7 cellular contexts compared by ENCODE assay signal in the genomic region with DNA sequence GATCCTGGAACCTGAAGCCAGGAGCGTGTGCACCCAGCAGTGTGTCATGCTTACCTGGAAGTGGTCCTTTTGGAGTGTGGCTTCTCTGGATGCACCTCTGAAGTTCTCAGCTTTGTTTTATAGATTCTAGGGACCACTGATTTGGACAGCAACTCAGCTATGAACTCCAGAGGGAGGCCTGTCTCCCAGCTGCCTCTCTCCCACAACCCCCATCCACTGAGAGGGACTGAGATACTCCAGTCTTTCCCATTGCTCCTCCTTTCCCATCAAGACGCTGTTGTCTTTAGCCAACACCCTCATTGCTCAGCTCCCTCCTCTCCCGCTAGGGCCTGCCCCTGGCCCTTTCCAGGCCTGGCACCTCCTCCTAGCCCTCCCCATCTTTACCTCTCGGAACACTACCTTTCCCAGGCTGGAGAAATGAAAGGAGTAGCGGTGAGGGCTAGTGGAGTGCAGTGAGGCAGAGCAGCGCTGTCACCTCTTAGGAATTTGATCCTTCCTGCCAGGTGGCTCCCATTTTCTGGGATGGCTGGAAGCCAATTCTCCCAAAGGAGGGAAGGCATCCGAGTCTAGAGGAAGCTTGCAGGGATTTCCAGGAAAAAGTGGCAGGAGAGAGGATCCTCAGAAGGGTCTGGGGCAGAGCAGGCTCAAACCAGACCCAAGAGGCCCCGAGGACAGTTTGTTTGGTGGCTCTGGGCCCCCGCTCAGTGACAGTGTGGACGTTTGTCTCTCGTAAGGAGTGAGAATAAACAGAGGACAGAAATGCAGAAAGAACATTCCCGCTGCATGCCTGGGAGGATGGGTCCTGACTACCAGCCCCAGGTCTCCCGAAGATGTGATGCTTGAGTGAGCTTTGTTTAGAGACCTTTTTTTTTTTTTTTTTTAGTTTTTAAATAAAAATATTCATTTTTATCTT. TPM values are rescaled to one million over a fixed set of nuclear protein-coding genes. Genes with fewer than 3 reads are reported as not detected.
DNase-seq lines count a peak whose midpoint lies in the region; ATAC-seq and TF ChIP-seq lines count a peak whose summit lies in the region.

A gene (minus strand): TSS at position 285 of the 913 bp plus-strand sequence. CDS start 1,261 bp downstream, outside the sequence.

- peak within 1 kb of the TSS; percentile 30 to 87 (median 68) for H3K4me3 Mint-ChIP-seq in brain
- H3K4me3 Mint-ChIP-seq in nephron progenitor cell = peak within 1 kb of the TSS; percentile 87

- no peak for TF ChIP-seq CTCF in brain (conservative IDR thresholded peaks at IDR 0.05)
- TF ChIP-seq CTCF in nephron progenitor cell (IDR thresholded peaks at IDR 0.05) = no peak

- no peaks in the 10 kb centered on the region for H3K36me3 Mint-ChIP-seq in brain
- H3K36me3 Mint-ChIP-seq in nephron progenitor cell (ENCODE audit: low read depth) = peaks cover 23% of the 10 kb centered on the region

- DNase-seq in GM03348 (ENCODE audit: low spot score) (peak; percentile 32), NCI-H187 treated with DMSO at 0.1 percent for 48 hours (lab: John Stamatoyannopoulos, UW) (peak; percentile 92), nephron progenitor cell (peak; percentile 54), NCI-H2227 (lab: John Stamatoyannopoulos, UW; ENCODE audit: unreplicated experiment) (no peak), NCI-H446 treated with DMSO at 0.1 percent for 48 hours (lab: John Stamatoyannopoulos, UW) (no peak)

- peaks cover 0 to 2% (median 0%) of the 10 kb centered on the region in 5 experiments for H3K9me3 Mint-ChIP-seq in brain
- H3K9me3 Mint-ChIP-seq in nephron progenitor cell = peaks cover 5% of the 10 kb centered on the region

- H3K27me3 Mint-ChIP-seq in brain (peaks cover 50% of the 10 kb centered on the region), nephron progenitor cell (ENCODE audit: low read depth, poor library complexity) (peaks cover 41% of the 10 kb centered on the region)

- no peak for ATAC-seq in GM21825 (IDR thresholded peaks at IDR 0.05; ENCODE audit: unreplicated experiment)

- H3K4me1 Mint-ChIP-seq in brain (peaks cover 5% of the 10 kb centered on the region), nephron progenitor cell (peaks cover 76% of the 10 kb centered on the region)

- peak within 1 kb of the TSS in 1 of 5 experiments; percentile 45 for H3K27ac Mint-ChIP-seq in brain
- H3K27ac Mint-ChIP-seq in nephron progenitor cell = peak within 1 kb of the TSS; percentile 98

RNA-seq across cellular contexts. Expression of the gene that starts here (rescaled TPM):
- 0.22 TPM for polyA plus RNA-seq in brain (ENCODE audit: insufficient read depth, low read depth, low replicate concordance)

Comparison
In these comparisons a context has a peak if more than half of its experiments do, and no peak if none do; other contexts are left out.
1. DNase-seq: peak in GM03348 (single experiment), NCI-H187 treated with DMSO at 0.1 percent for 48 hours (single experiment) and nephron progenitor cell (single experiment); none in NCI-H2227 (single experiment) and NCI-H446 treated with DMSO at 0.1 percent for 48 hours (single experiment).